Comparison of ENCODE assay signal across 23 cellular contexts in genomic region chr11:3138178-3139085, GRCh38. TPM values are rescaled to one million over a fixed set of nuclear protein-coding genes. Genes with fewer than 3 reads are reported as not detected.
DNase-seq lines count a peak whose midpoint lies in the region; ATAC-seq, FAIRE-seq and TF ChIP-seq lines count a peak whose summit lies in the region.
"Had no signal": no experiment of that assay in that cellular context is flagged by ENCODE, and none has a peak within 500 bp of the region (broad histone marks: within the 10 kb centered on the region; RNA-seq: fewer than 3 reads in every experiment).

No MANE protein-coding gene starts in this region.

- H3K4me1 ChIP-seq in HEK293 (ENCODE audit: control insufficient read depth, insufficient read depth, low read length) (no peaks in the 10 kb centered on the region), HepG2 (ENCODE audit: insufficient read depth, low read length) (no peaks in the 10 kb centered on the region), psoas muscle (no peaks in the 10 kb centered on the region), transverse colon (peaks cover 4 to 39% (median 12%) of the 10 kb centered on the region in 4 donors), stomach (peaks cover 3 to 71% (median 28%) of the 10 kb centered on the region in 4 donors)
- H3K4me1 ChIP-seq: foreskin keratinocyte had no signal

- no peaks in the 10 kb centered on the region for H3K9me3 ChIP-seq in HEK293 (ENCODE audit: control insufficient read depth, insufficient read depth, low read depth, low read length)
- H3K9me3 ChIP-seq in HepG2 (ENCODE audit: low read length) = no peaks in the 10 kb centered on the region
- no peaks in the 10 kb centered on the region for H3K9me3 ChIP-seq in psoas muscle
- no peaks in the 10 kb centered on the region for H3K9me3 ChIP-seq in transverse colon
- no peaks in the 10 kb centered on the region for H3K9me3 ChIP-seq in stomach
- H3K9me3 ChIP-seq: vagina had no signal

- CTCF ChIA-PET in HEK293 (lab: Yijun Ruan, JAX) = interaction anchor here (1.0 kb wide), 1 partner anchor 25 kb away, joined by 3 read pairs; no protein-coding TSS in a partner anchor
- CTCF ChIA-PET in HepG2 (lab: Yijun Ruan, JAX; ENCODE audit: low intra/inter-chr PET ratio, low total read pairs) = no interaction called here

- no peak overlapping the region for H3K4me2 ChIP-seq in HepG2 (ENCODE audit: low read depth, low read length)

- BruUV-seq in HepG2 (replicated peaks; lab: Mats Ljungman, UMichigan) = no TSS peak

- H3K4me3 ChIP-seq in HEK293 (ENCODE audit: low read depth, low read length) = no peak overlapping the region
- H3K4me3 ChIP-seq in brain microvascular endothelial cell (ENCODE audit: low read depth, low read length) = no peak overlapping the region
- H3K4me3 ChIP-seq in HepG2 (replicated peaks in 1 of 3; ENCODE audit: insufficient read depth in 1 of 3, low read depth in 2 of 3, low read length in 3 of 3) = no peak overlapping the region
- H3K4me3 ChIP-seq in psoas muscle = no peak overlapping the region
- no peak overlapping the region for H3K4me3 ChIP-seq in transverse colon
- H3K4me3 ChIP-seq in stomach = no peak overlapping the region
- H3K4me3 ChIP-seq: SK-N-MC, vagina had no signal

- WGBS in HepG2 (ENCODE audit: low lambda C conversion rate) = 5% methylated on average over 8 of the region's 28 CpGs
- 75 to 82% (median 81%) methylated on average over 27 to 28 of the region's 28 CpGs for WGBS in psoas muscle, 3 donors
- WGBS in transverse colon (ENCODE audit: low coverage in 1 of 2), 2 donors = 77% methylated on average over 27 of the region's 28 CpGs; no CpG with 5 or more reads in 1 of the 2 donors
- WGBS in stomach, 5 donors = 78 to 84% (median 82%) methylated on average over 16 to 28 of the region's 28 CpGs

- H3K79me2 ChIP-seq in HepG2 (ENCODE audit: insufficient read depth, low read length) = no peaks in the 10 kb centered on the region

- TF ChIP-seq EP300 in HepG2 (IDR thresholded peaks at IDR 0.05; ENCODE audit: low read depth in 2 of 2, low read length in 2 of 2) (no peak), HepG2 (CRISPR knock-in tag; IDR thresholded peaks at IDR 0.05; ENCODE audit: borderline replicate concordance) (no peak), transverse colon (IDR thresholded peaks at IDR 0.05; ENCODE audit: low read depth) (no peak), stomach (IDR thresholded peaks at IDR 0.05) (no peak)

- no peak overlapping the region for H3K27ac ChIP-seq in HEK293 (ENCODE audit: extremely low read depth, low read depth, low read length)
- H3K27ac ChIP-seq in brain microvascular endothelial cell = no peak overlapping the region
- H3K27ac ChIP-seq in HepG2 (ENCODE audit: extremely low read length, insufficient read depth, low read length) = no peak overlapping the region
- no peak overlapping the region for H3K27ac ChIP-seq in psoas muscle
- H3K27ac ChIP-seq in transverse colon = peak overlapping the region in 2 of 4 donors; percentile 10 to 34
- H3K27ac ChIP-seq in stomach = peak overlapping the region in 1 of 5 donors; percentile 38
- H3K27ac ChIP-seq: foreskin keratinocyte, SK-N-MC had no signal

- no peak for TF ChIP-seq RAD21 in HepG2 (CRISPR knock-in tag; IDR thresholded peaks at IDR 0.05)

- no peak overlapping the region for H3K9ac ChIP-seq in HepG2 (ENCODE audit: insufficient read depth, low read depth, low read length)

- FAIRE-seq in HepG2 (lab: Jason Lieb, UNC) = no peak
- FAIRE-seq: endothelial cell of umbilical vein, HTR-8/SVneo had no signal

- ATAC-seq in HepG2 = no peak
- peak in 1 of 4 donors; percentile 8 for ATAC-seq in psoas muscle
- ATAC-seq: foreskin keratinocyte; stimulated activated naive CD8-positive, alpha-beta T cell treated with anti-CD3 and anti-CD28 coated beads, Interleukin-15, amount 100 ng/mL, for 72 hours had no signal

- peaks cover 2% of the 10 kb centered on the region; the same call in 1 of the 2 replicates for H4K20me1 ChIP-seq in HepG2 (ENCODE audit: insufficient read depth, low read length)

- DNase-seq in brain microvascular endothelial cell (no peak), HepG2 (ENCODE audit: low spot score) (no peak), psoas muscle (peak; percentile 12 to 32), transverse colon (no peak), stomach (no peak), activated gamma-delta T cell treated with Interleukin-2 at 50 U/mL for 16 hours (no peak)
- DNase-seq in activated naive CD4-positive, alpha-beta T cell treated with anti-CD3 and anti-CD28 coated beads, Interleukin-2, amount 50 U/mL, for 16 hours = no peak
- DNase-seq: activated CD4-positive, alpha-beta T cell treated with anti-CD3 and anti-CD28 coated beads for 1 hour; activated CD8-positive, alpha-beta memory T cell treated with anti-CD3 and anti-CD28 coated beads, Interleukin-2, amount 50 U/mL, for 4 hours; activated gamma-delta T cell; amygdala; EL; foreskin keratinocyte; NCI-H187 treated with DMSO at 0.1 percent for 48 hours; NCI-H510A; OCI-M1; stimulated activated naive CD8-positive, alpha-beta T cell treated with anti-CD3 and anti-CD28 coated beads, Interleukin-15, amount 100 ng/mL, for 72 hours; T1000 had no signal

- TF ChIP-seq POLR2A in HepG2 (IDR thresholded peaks at IDR 0.05; ENCODE audit: insufficient read depth in 1 of 2, low read depth in 2 of 2, low read length in 2 of 2) (no peak), transverse colon (IDR thresholded peaks at IDR 0.05) (no peak), stomach (IDR thresholded peaks at IDR 0.05) (no peak)

- intact Hi-C loops in HepG2 (cut with micrococcal nuclease; ENCODE audit: unreplicated experiment) = no loop called here
- intact Hi-C loops in psoas muscle (cut with DNase I) = no loop called here
- intact Hi-C loops in transverse colon (cut with DNase I; ENCODE audit: low total_unique reads) = no loop called here
- intact Hi-C loops in stomach (cut with DNase I; ENCODE audit: low total_unique reads) = no loop called here

- H2AFZ ChIP-seq in HepG2 (ENCODE audit: low read length) = no peak overlapping the region

- POLR2A ChIA-PET in HEK293 (lab: Yijun Ruan, JAX) = no interaction called here
- POLR2A ChIA-PET in HepG2 (lab: Yijun Ruan, JAX) = no interaction called here

- no peaks in the 10 kb centered on the region for H3K27me3 ChIP-seq in brain microvascular endothelial cell (replicated peaks)
- H3K27me3 ChIP-seq in HepG2 (ENCODE audit: control insufficient read depth in 1 of 2, insufficient read depth in 2 of 2, low read length in 2 of 2) = peaks cover 7 to 58% of the 10 kb centered on the region in 2 experiments
- H3K27me3 ChIP-seq in psoas muscle (ENCODE audit: insufficient read depth in 3 of 3, low read length in 2 of 3) = no peaks in the 10 kb centered on the region
- no peaks in the 10 kb centered on the region for H3K27me3 ChIP-seq in transverse colon
- no peaks in the 10 kb centered on the region for H3K27me3 ChIP-seq in stomach
- H3K27me3 ChIP-seq: foreskin keratinocyte, vagina had no signal

- H3K36me3 ChIP-seq in HEK293 (ENCODE audit: control insufficient read depth in 2 of 2, insufficient read depth in 1 of 2, low read length in 2 of 2) (no peaks in the 10 kb centered on the region), brain microvascular endothelial cell (replicated peaks) (peaks cover 2% of the 10 kb centered on the region), HepG2 (replicated peaks in 1 of 2; ENCODE audit: control insufficient read depth in 1 of 2, insufficient read depth in 2 of 2, low read length in 2 of 2) (no peaks in the 10 kb centered on the region), psoas muscle (ENCODE audit: insufficient read depth in 1 of 2, low read depth in 1 of 2) (no peaks in the 10 kb centered on the region), transverse colon (no peaks in the 10 kb centered on the region), stomach (peaks cover 0 to 6% (median 2%) of the 10 kb centered on the region in 4 donors)
- H3K36me3 ChIP-seq: vagina had no signal

- in situ Hi-C loops in brain microvascular endothelial cell (cut with HindIII; ENCODE audit: low pct_ligation_motif_present, low sequenced_read_pairs) (no loop called here), HepG2 (cut with HindIII; ENCODE audit: extremely low pct_ligation_motif_present, low pct_unique_long_range_greater_than_20kb) (no loop called here), transverse colon (cut with MboI; ENCODE audit: low pct_ligation_motif_present in 1 of 4, low pct_unique_long_range_greater_than_20kb in 1 of 4, low sequenced_read_pairs in 3 of 4) (no loop called here)

- TF ChIP-seq CTCF in HEK293 (tag by site-specific recombination; IDR thresholded peaks at IDR 0.05) (no peak), brain microvascular endothelial cell (IDR thresholded peaks at IDR 0.05; ENCODE audit: low read depth, low read length, missing control alignments) (peak; percentile 9), HepG2 (CRISPR knock-in tag; IDR thresholded peaks at IDR 0.05) (no peak), psoas muscle (IDR thresholded peaks at IDR 0.05) (no peak), transverse colon (IDR thresholded peaks at IDR 0.05) (no peak), stomach (IDR thresholded peaks at IDR 0.05) (no peak)

RNA-seq across cellular contexts. Expression of gene OSBPL5, which starts 26.7 kb away (rescaled TPM):
- total RNA-seq in HepG2 (2016; rRNA removed; fragmentation: Illumina TruSeq; extraction: Trizol) = not detected in 2 replicates
- total RNA-seq in HepG2 (2016; cell fraction: cytosol; rRNA removed; fragmentation: Illumina TruSeq; extraction: Trizol; ENCODE audit: low read depth) = 0.26 TPM in 1 of 2 replicates, not detected in the other
- total RNA-seq in HepG2 (2016; cell fraction: insoluble cytoplasmic fraction; rRNA removed; fragmentation: Illumina TruSeq; extraction: Trizol) = not detected in 2 replicates
- not detected in 2 replicates for total RNA-seq in HepG2 (2016; cell fraction: membrane; rRNA removed; fragmentation: Illumina TruSeq; extraction: Trizol)
- not detected in 2 replicates for total RNA-seq in HepG2 (2016; cell fraction: nucleus; rRNA removed; fragmentation: Illumina TruSeq; extraction: Trizol)
- polyA plus RNA-seq in HepG2 (2011; rRNA removed) = not detected in 2 replicates
- polyA plus RNA-seq in HepG2 (2011; cell fraction: cytosol; rRNA removed) = not detected in 2 replicates
- 0.34 TPM in 1 of 2 replicates, not detected in the other for polyA plus RNA-seq in HepG2 (2011; cell fraction: nucleus; rRNA removed)
- polyA plus RNA-seq in HepG2 (2012) = not detected in 2 replicates
- not detected in 2 replicates for polyA plus RNA-seq in HepG2 (2016; cell fraction: cytosol; fragmentation: Illumina TruSeq; extraction: Trizol; ENCODE audit: low read depth)
- polyA plus RNA-seq in HepG2 (2016; cell fraction: insoluble cytoplasmic fraction; fragmentation: Illumina TruSeq; extraction: Trizol; ENCODE audit: low read depth) = not detected in 2 replicates
- not detected in 2 replicates for polyA plus RNA-seq in HepG2 (2016; cell fraction: membrane; fragmentation: Illumina TruSeq; extraction: Trizol; ENCODE audit: low read depth)
- polyA plus RNA-seq in HepG2 (2016; cell fraction: nucleus; fragmentation: Illumina TruSeq; extraction: Trizol; ENCODE audit: insufficient read depth, low read depth) = not detected in 2 replicates
- 41.3 TPM in 1 of 2 replicates, not detected in the other for polyA minus RNA-seq in HepG2 (2011; rRNA and poly(A)+ RNA removed; ENCODE audit: low replicate concordance)
- 0.40 and 0.97 TPM in 2 replicates for polyA minus RNA-seq in HepG2 (2011; cell fraction: cytosol; rRNA and poly(A)+ RNA removed)
- not detected in 2 replicates for polyA minus RNA-seq in HepG2 (2011; cell fraction: nucleus; rRNA and poly(A)+ RNA removed)
- total RNA-seq in psoas muscle = 10 to 100 TPM in 2 of 4 donors, 1 to 10 TPM in 2; 6.9 to 12.4 (median 10.3) TPM
- 1 to 10 TPM; 3.4 to 5.0 (median 4.3) TPM for polyA plus RNA-seq in psoas muscle
- 100 to 1,000 TPM in 2 of 4 donors, 10 to 100 TPM in 2; 37.3 to 211 (median 105) TPM for total RNA-seq in transverse colon
- 100 to 1,000 TPM in 1 of 5 donors, 10 to 100 TPM in 4; 24.3 to 127 (median 38.2) TPM for total RNA-seq in stomach
- polyA plus RNA-seq in stomach = 10 to 100 TPM in 1 of 3 donors, 1 to 10 TPM in 2; 8.6 to 16.6 (median 9.2) TPM

Comparison
In these comparisons a context has a peak if more than half of its experiments do, and no peak if none do; other contexts are left out.
1. DNase-seq: peak in psoas muscle (2 of 2); none in brain microvascular endothelial cell (single experiment), HepG2 (single experiment), activated naive CD4-positive, alpha-beta T cell treated with anti-CD3 and anti-CD28 coated beads, Interleukin-2, amount 50 U/mL, for 16 hours (single experiment), transverse colon (single experiment), stomach (single experiment) and activated gamma-delta T cell treated with Interleukin-2 at 50 U/mL for 16 hours (single experiment).
2. RNA of gene OSBPL5, which starts 26.7 kb away (total RNA-seq): 37.3 to 211 TPM in transverse colon, 24.3 to 127 TPM in stomach and 6.9 to 12.4 TPM in psoas muscle; 0.26 TPM in HepG2; every median in the first group is over 4 times any median in the second.
3. Of the 63 proteins assayed by ChIP-seq in both HepG2 and HEK293: peak only in HepG2: PATZ1; only in HEK293: none; in both: none; in neither: 62.